ENCODE assay signal across 8 cellular contexts in the genomic region with DNA sequence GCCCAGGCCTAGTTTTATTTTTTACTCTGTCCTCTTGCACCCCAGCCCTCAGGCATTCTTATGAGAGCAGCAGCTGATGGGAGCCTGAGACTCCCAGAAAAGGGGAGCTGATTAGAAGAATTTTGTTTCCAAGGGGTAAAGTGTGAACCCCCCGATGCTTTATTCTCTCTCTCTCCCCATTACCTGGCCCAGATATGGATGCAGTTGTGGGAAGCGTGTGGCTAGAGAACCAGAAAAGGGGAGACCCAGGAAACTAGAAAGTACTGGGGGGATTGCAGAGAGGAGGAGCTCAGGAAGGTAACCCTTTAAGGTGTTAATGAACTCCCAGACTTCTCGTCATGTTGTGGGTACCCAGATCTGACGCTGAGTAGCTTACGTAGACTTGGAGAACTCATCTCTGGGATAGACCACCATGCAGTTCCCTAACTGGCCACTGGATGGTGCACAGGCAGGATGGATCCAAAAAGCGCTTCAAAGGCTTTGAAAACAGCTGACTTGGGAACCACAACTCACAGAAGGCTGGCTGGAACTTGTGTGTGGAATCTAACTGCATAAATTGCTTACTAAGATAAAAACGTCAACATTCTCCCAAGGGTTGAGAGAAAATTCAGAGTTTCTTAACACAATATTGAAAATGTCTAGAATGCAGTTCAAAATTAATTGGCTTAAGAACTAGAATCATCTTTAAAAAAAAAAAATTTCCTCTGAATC.
DNase-seq lines count a peak whose midpoint lies in the region; ATAC-seq and TF ChIP-seq lines count a peak whose summit lies in the region.

No MANE protein-coding gene starts in this region.

- no peak overlapping the region for H3K9ac ChIP-seq in Karpas-422 (ENCODE audit: low read length)

- TF ChIP-seq CTCF in BE2C (IDR thresholded peaks at IDR 0.05; ENCODE audit: low read depth, low read length) (peak; percentile 100), cardiac muscle cell (IDR thresholded peaks at IDR 0.05; ENCODE audit: low read depth, low read length) (peak; percentile 97), progenitor cell of endocrine pancreas (IDR thresholded peaks at IDR 0.05; ENCODE audit: unreplicated experiment) (peak; percentile 79)

- POLR2A ChIA-PET in activated naive CD8-positive, alpha-beta T cell treated with anti-CD3 and anti-CD28 coated beads, Interleukin-2, amount 10 ng/mL, durations not matched to agents 7 days and 5 days (lab: Charles Lee): interaction anchor here (0.5 to 1.3 kb wide), 4 partner anchors 47 to 94 kb away, joined by 3 to 6 read pairs (median 4); a partner anchor contains a TSS

- no peaks in the 10 kb centered on the region for H3K27me3 Mint-ChIP-seq in activated naive CD8-positive, alpha-beta T cell treated with anti-CD3 and anti-CD28 coated beads, Interleukin-2, amount 10 ng/mL, durations not matched to agents 7 days and 5 days
- no peaks in the 10 kb centered on the region for H3K27me3 Mint-ChIP-seq in progenitor cell of endocrine pancreas

- peak; percentile 52 for ATAC-seq in GM18909 (IDR thresholded peaks at IDR 0.05; ENCODE audit: poor library complexity, unreplicated experiment)
- peak; percentile 82 for ATAC-seq in activated naive CD8-positive, alpha-beta T cell treated with anti-CD3 and anti-CD28 coated beads, Interleukin-2, amount 10 ng/mL, durations not matched to agents 7 days and 5 days (ENCODE audit: low read depth)
- ATAC-seq in HG02938 (IDR thresholded peaks at IDR 0.05; ENCODE audit: unreplicated experiment): no peak

- no peaks in the 10 kb centered on the region for H3K79me2 ChIP-seq in Karpas-422 (ENCODE audit: low read length)

- H3K36me3 ChIP-seq in BE2C: no peaks in the 10 kb centered on the region; the same call in 1 of the 2 replicates
- H3K36me3 ChIP-seq in Karpas-422 (ENCODE audit: insufficient read depth, low read length): no peaks in the 10 kb centered on the region
- no peaks in the 10 kb centered on the region for H3K36me3 ChIP-seq in cardiac muscle cell

- no peak overlapping the region for H3K4me2 ChIP-seq in Karpas-422 (ENCODE audit: low read depth, low read length, poor library complexity, severe bottlenecking)

- H3K4me3 Mint-ChIP-seq in activated naive CD8-positive, alpha-beta T cell treated with anti-CD3 and anti-CD28 coated beads, Interleukin-2, amount 10 ng/mL, durations not matched to agents 7 days and 5 days: no peak overlapping the region
- no peak overlapping the region for H3K4me3 Mint-ChIP-seq in progenitor cell of endocrine pancreas (ENCODE audit: low read depth)

- peaks cover 9% of the 10 kb centered on the region for H3K4me1 Mint-ChIP-seq in activated naive CD8-positive, alpha-beta T cell treated with anti-CD3 and anti-CD28 coated beads, Interleukin-2, amount 10 ng/mL, durations not matched to agents 7 days and 5 days
- peaks cover 14% of the 10 kb centered on the region for H3K4me1 Mint-ChIP-seq in progenitor cell of endocrine pancreas (ENCODE audit: low read depth)

- H3K36me3 Mint-ChIP-seq in activated naive CD8-positive, alpha-beta T cell treated with anti-CD3 and anti-CD28 coated beads, Interleukin-2, amount 10 ng/mL, durations not matched to agents 7 days and 5 days: peaks cover 5% of the 10 kb centered on the region
- H3K36me3 Mint-ChIP-seq in progenitor cell of endocrine pancreas (ENCODE audit: insufficient read depth): peaks cover 13% of the 10 kb centered on the region

- no peaks in the 10 kb centered on the region for H3K9me3 Mint-ChIP-seq in activated naive CD8-positive, alpha-beta T cell treated with anti-CD3 and anti-CD28 coated beads, Interleukin-2, amount 10 ng/mL, durations not matched to agents 7 days and 5 days
- H3K9me3 Mint-ChIP-seq in progenitor cell of endocrine pancreas (ENCODE audit: low read depth): peaks cover 6% of the 10 kb centered on the region

- peak overlapping the region; percentile 36 for H3K27ac Mint-ChIP-seq in activated naive CD8-positive, alpha-beta T cell treated with anti-CD3 and anti-CD28 coated beads, Interleukin-2, amount 10 ng/mL, durations not matched to agents 7 days and 5 days
- no peak overlapping the region for H3K27ac Mint-ChIP-seq in progenitor cell of endocrine pancreas

- H3K4me3 ChIP-seq in BE2C (ENCODE audit: low read depth, low read length) (no peak overlapping the region), Karpas-422 (ENCODE audit: low read length) (no peak overlapping the region), cardiac muscle cell (no peak overlapping the region)

- DNase-seq in BE2C: peak; percentile 83
- peak; percentile 88 for DNase-seq in Karpas-422
- peak; percentile 35 to 70 for DNase-seq in SW 1271 (lab: John Stamatoyannopoulos, UW)
- peak; percentile 74 for DNase-seq in activated naive CD8-positive, alpha-beta T cell treated with anti-CD3 and anti-CD28 coated beads, Interleukin-2, amount 10 ng/mL, durations not matched to agents 7 days and 5 days
- peak; percentile 87 to 90 for DNase-seq in cardiac muscle cell (ENCODE audit: low read depth in 1 of 2, low spot score in 1 of 2)
- peak; percentile 80 for DNase-seq in progenitor cell of endocrine pancreas (ENCODE audit: low spot score, unreplicated experiment)

- no peaks in the 10 kb centered on the region for H3K4me1 ChIP-seq in BE2C
- H3K4me1 ChIP-seq in Karpas-422 (ENCODE audit: low read length): no peaks in the 10 kb centered on the region
- no peaks in the 10 kb centered on the region for H3K4me1 ChIP-seq in cardiac muscle cell (ENCODE audit: low read depth)

- no peaks in the 10 kb centered on the region for H3K9me2 ChIP-seq in Karpas-422 (replicated peaks; ENCODE audit: insufficient read depth, low read length)

- no peaks in the 10 kb centered on the region for H3K9me3 ChIP-seq in BE2C
- H3K9me3 ChIP-seq in Karpas-422 (ENCODE audit: low read length): no peaks in the 10 kb centered on the region
- H3K9me3 ChIP-seq in cardiac muscle cell (ENCODE audit: low read depth): no peaks in the 10 kb centered on the region

- H4K20me1 ChIP-seq in Karpas-422 (ENCODE audit: insufficient read depth, low read depth, low read length): peaks cover 10% of the 10 kb centered on the region; the same call in 1 of the 2 replicates

- H3K27me3 ChIP-seq in BE2C (no peaks in the 10 kb centered on the region), Karpas-422 (ENCODE audit: low read length) (no peaks in the 10 kb centered on the region), cardiac muscle cell (no peaks in the 10 kb centered on the region)

- H3K27ac ChIP-seq in Karpas-422 (ENCODE audit: low read length) (no peak overlapping the region), cardiac muscle cell (no peak overlapping the region)

- H2AFZ ChIP-seq in Karpas-422 (ENCODE audit: low read length): no peak overlapping the region
